11 cellular contexts compared by ENCODE assay signal in genomic region chr18:73670046-73670445, GRCh38.
DNase-seq lines count a peak whose midpoint lies in the region; ATAC-seq and TF ChIP-seq lines count a peak whose summit lies in the region.
"Had no signal": no experiment of that assay in that cellular context is flagged by ENCODE, and none has a peak within 500 bp of the region (broad histone marks: within the 10 kb centered on the region; RNA-seq: fewer than 3 reads in every experiment).

No MANE protein-coding gene starts in this region.

- H3K4me3 ChIP-seq in KMS-11 (IDR thresholded peaks at IDR 0.05; ENCODE audit: insufficient read depth, low read depth, low read length) (no peak overlapping the region), OCI-LY3 (ENCODE audit: low read length) (no peak overlapping the region), mammary epithelial cell (replicated peaks in 1 of 3; ENCODE audit: insufficient read depth in 1 of 3, low read depth in 2 of 3, low read length in 3 of 3) (no peak overlapping the region)
- H3K4me3 ChIP-seq: HAP-1 had no signal

- H3K27me3 ChIP-seq in KMS-11 (ENCODE audit: insufficient read depth, low read depth) = no peaks in the 10 kb centered on the region
- peaks cover 5% of the 10 kb centered on the region; the same call in 1 of the 2 replicates for H3K27me3 ChIP-seq in OCI-LY3 (ENCODE audit: low read depth, low read length)
- no peaks in the 10 kb centered on the region for H3K27me3 ChIP-seq in mammary epithelial cell (ENCODE audit: insufficient read depth, low read length)

- intact Hi-C loops in mammary epithelial cell (cut with micrococcal nuclease) = loop anchor here (1.0 kb wide), 1 partner anchor 55 kb away; no protein-coding TSS in a partner anchor

- CTCF ChIA-PET in mammary epithelial cell (lab: Charles Lee; ENCODE audit: low non-redundant PET) = no interaction called here

- H3K79me2 ChIP-seq in KMS-11 (ENCODE audit: insufficient read depth, low read depth) = no peaks in the 10 kb centered on the region
- H3K79me2 ChIP-seq in OCI-LY3 (ENCODE audit: low read length) = no peaks in the 10 kb centered on the region
- no peaks in the 10 kb centered on the region for H3K79me2 ChIP-seq in mammary epithelial cell (ENCODE audit: insufficient read depth, low read length)

- DNase-seq in mammary epithelial cell = peak; percentile 42
- DNase-seq in kidney tubule cell (ENCODE audit: low spot score) = peak; percentile 9
- no peak for DNase-seq in T-helper 9 cell
- DNase-seq: C1 segment of cervical spinal cord; CD4-positive, alpha-beta T cell; DMS79 had no signal

- H3K9ac ChIP-seq in KMS-11 (no peak overlapping the region), OCI-LY3 (ENCODE audit: low read length) (no peak overlapping the region), mammary epithelial cell (ENCODE audit: insufficient read depth, low read length) (no peak overlapping the region)

- in situ Hi-C loops in mammary epithelial cell (cut with MboI; ENCODE audit: low sequenced_read_pairs in 2 of 2) = no loop called here

- H3K4me2 ChIP-seq in KMS-11 (peak overlapping the region; percentile 43), OCI-LY3 (ENCODE audit: low read length) (peak overlapping the region; percentile 20; the same call in 1 of the 2 replicates), mammary epithelial cell (ENCODE audit: insufficient read depth, low read depth, low read length) (peak overlapping the region; percentile 77)

- TF ChIP-seq CTCF in KMS-11 (conservative IDR thresholded peaks at IDR 0.05; ENCODE audit: low read depth, low read length) (no peak), OCI-LY3 (IDR thresholded peaks at IDR 0.05; ENCODE audit: low read depth, low read length) (no peak), mammary epithelial cell (conservative IDR thresholded peaks at IDR 0.05 in 1 of 2, IDR thresholded peaks at IDR 0.05 in 1 of 2; ENCODE audit: extremely low read depth in 1 of 2, insufficient read depth in 1 of 2, low read depth in 1 of 2, low read length in 2 of 2) (no peak)

- H3K4me1 ChIP-seq in KMS-11 (ENCODE audit: low read depth, poor library complexity, severe bottlenecking) (peaks cover 23% of the 10 kb centered on the region), OCI-LY3 (ENCODE audit: low read length) (peaks cover 9% of the 10 kb centered on the region), mammary epithelial cell (ENCODE audit: insufficient read depth, low read length) (peaks cover 21% of the 10 kb centered on the region)
- H3K4me1 ChIP-seq: HAP-1 had no signal

- H2AFZ ChIP-seq in KMS-11 (ENCODE audit: low read depth) = no peak overlapping the region
- H2AFZ ChIP-seq in OCI-LY3 (ENCODE audit: low read depth, low read length) = no peak overlapping the region
- H2AFZ ChIP-seq in mammary epithelial cell (ENCODE audit: low read depth, low read length) = no peak overlapping the region

- no TSS peak for BruUV-seq in mammary epithelial cell (replicated peaks; lab: Mats Ljungman, UMichigan)

- H3K27ac ChIP-seq in KMS-11 (no peak overlapping the region; the same call in 1 of the 2 replicates), OCI-LY3 (ENCODE audit: low read length) (no peak overlapping the region), mammary epithelial cell (ENCODE audit: insufficient read depth, low read depth, low read length) (peak overlapping the region; percentile 77)

- no peaks in the 10 kb centered on the region for H3K9me3 ChIP-seq in OCI-LY3 (ENCODE audit: insufficient read depth, low read length)
- H3K9me3 ChIP-seq in mammary epithelial cell (replicated peaks; ENCODE audit: insufficient read depth, low read length) = no peaks in the 10 kb centered on the region
- H3K9me3 ChIP-seq: HAP-1 had no signal

- dilution Hi-C loops in mammary epithelial cell (cut with HindIII; ENCODE audit: low sequenced_read_pairs) = no loop called here

- no peak for ATAC-seq in GM18520 (IDR thresholded peaks at IDR 0.05; ENCODE audit: unreplicated experiment)
- no peak for ATAC-seq in GM19452 (IDR thresholded peaks at IDR 0.05; ENCODE audit: unreplicated experiment)

- H3K36me3 ChIP-seq in KMS-11 (ENCODE audit: insufficient read depth) (no peaks in the 10 kb centered on the region), OCI-LY3 (replicated peaks; ENCODE audit: low read depth, low read length) (no peaks in the 10 kb centered on the region), mammary epithelial cell (ENCODE audit: insufficient read depth, low read length) (no peaks in the 10 kb centered on the region)
- H3K36me3 ChIP-seq: HAP-1 had no signal

- H4K20me1 ChIP-seq in KMS-11 (ENCODE audit: insufficient read depth) (no peaks in the 10 kb centered on the region), OCI-LY3 (ENCODE audit: insufficient read depth, low read length) (no peaks in the 10 kb centered on the region), mammary epithelial cell (ENCODE audit: insufficient read depth, low read length) (no peaks in the 10 kb centered on the region)

Comparison
In these comparisons a context has a peak if more than half of its experiments do, and no peak if none do; other contexts are left out.
1. H3K4me2 ChIP-seq: peak in every context shown above with its lines; median percentile 77 in mammary epithelial cell; 43 in KMS-11; 20 in OCI-LY3.